Comparison of ENCODE assay signal across 1 cellular context in the genomic region with DNA sequence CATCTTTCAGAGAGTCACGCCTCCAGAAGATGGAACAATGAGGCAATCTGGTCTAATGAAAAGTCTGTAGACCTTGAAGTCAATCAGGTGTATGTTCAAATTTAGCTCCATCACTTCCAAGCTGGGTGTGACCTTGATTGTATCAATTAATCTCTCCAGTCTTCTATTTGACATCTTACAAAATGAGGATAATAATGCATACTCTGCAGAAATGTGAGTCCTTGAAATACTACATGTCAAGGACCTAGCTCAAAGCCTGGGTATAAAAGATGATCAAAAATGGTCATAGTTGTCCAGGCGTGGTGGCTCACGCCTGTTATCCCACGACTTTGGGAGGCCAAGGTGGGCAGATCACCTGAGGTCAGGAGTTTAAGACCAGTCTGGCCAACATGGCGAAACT.
TF ChIP-seq lines count a peak whose summit lies in the region.

No MANE protein-coding gene starts in this region.

TF ChIP-seq in HepG2, 621 proteins besides CTCF, POLR2A, EP300 and RAD21 (continued from another document):
- TF ChIP-seq, protein P1, sequence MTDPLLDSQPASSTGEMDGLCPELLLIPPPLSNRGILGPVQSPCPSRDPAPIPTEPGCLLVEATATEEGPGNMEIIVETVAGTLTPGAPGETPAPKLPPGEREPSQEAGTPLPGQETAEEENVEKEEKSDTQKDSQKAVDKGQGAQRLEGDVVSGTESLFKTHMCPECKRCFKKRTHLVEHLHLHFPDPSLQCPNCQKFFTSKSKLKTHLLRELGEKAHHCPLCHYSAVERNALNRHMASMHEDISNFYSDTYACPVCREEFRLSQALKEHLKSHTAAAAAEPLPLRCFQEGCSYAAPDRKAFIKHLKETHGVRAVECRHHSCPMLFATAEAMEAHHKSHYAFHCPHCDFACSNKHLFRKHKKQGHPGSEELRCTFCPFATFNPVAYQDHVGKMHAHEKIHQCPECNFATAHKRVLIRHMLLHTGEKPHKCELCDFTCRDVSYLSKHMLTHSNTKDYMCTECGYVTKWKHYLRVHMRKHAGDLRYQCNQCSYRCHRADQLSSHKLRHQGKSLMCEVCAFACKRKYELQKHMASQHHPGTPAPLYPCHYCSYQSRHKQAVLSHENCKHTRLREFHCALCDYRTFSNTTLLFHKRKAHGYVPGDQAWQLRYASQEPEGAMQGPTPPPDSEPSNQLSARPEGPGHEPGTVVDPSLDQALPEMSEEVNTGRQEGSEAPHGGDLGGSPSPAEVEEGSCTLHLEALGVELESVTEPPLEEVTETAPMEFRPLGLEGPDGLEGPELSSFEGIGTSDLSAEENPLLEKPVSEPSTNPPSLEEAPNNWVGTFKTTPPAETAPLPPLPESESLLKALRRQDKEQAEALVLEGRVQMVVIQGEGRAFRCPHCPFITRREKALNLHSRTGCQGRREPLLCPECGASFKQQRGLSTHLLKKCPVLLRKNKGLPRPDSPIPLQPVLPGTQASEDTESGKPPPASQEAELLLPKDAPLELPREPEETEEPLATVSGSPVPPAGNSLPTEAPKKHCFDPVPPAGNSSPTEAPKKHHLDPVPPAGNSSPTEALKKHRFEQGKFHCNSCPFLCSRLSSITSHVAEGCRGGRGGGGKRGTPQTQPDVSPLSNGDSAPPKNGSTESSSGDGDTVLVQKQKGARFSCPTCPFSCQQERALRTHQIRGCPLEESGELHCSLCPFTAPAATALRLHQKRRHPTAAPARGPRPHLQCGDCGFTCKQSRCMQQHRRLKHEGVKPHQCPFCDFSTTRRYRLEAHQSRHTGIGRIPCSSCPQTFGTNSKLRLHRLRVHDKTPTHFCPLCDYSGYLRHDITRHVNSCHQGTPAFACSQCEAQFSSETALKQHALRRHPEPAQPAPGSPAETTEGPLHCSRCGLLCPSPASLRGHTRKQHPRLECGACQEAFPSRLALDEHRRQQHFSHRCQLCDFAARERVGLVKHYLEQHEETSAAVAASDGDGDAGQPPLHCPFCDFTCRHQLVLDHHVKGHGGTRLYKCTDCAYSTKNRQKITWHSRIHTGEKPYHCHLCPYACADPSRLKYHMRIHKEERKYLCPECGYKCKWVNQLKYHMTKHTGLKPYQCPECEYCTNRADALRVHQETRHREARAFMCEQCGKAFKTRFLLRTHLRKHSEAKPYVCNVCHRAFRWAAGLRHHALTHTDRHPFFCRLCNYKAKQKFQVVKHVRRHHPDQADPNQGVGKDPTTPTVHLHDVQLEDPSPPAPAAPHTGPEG (CRISPR knock-in tag; IDR thresholded peaks at IDR 0.05): no peak
- TF ChIP-seq ZSCAN29 (CRISPR knock-in tag; conservative IDR thresholded peaks at IDR 0.05) (no peak), MAFF (IDR thresholded peaks at IDR 0.05; ENCODE audit: low read depth, low read length) (0 out of 2 replicates have a peak, but pooled peaks have one; percentile 34)
